ENCODE assay signal across 12 cellular contexts in genomic region chr4:6309755-6310154, GRCh38. TPM values are rescaled to one million over a fixed set of nuclear protein-coding genes. Genes with fewer than 3 reads are reported as not detected.
DNase-seq lines count a peak whose midpoint lies in the region; ATAC-seq and TF ChIP-seq lines count a peak whose summit lies in the region.
"Had no signal": no experiment of that assay in that cellular context is flagged by ENCODE, and none has a peak within 500 bp of the region (broad histone marks: within the 10 kb centered on the region; RNA-seq: fewer than 3 reads in every experiment).

No MANE protein-coding gene starts in this region.

- H3K27me3 ChIP-seq in WERI-Rb-1 (ENCODE audit: insufficient read depth, low read depth, severe bottlenecking) (no peaks in the 10 kb centered on the region), smooth muscle cell (ENCODE audit: low read depth) (no peaks in the 10 kb centered on the region)

- H3K36me3 ChIP-seq in WERI-Rb-1 (no peaks in the 10 kb centered on the region; the same call in 1 of the 2 replicates), smooth muscle cell (ENCODE audit: low read depth) (no peaks in the 10 kb centered on the region)

- peak overlapping the region; percentile 62; the same call in 1 of the 2 replicates for H3K27ac ChIP-seq in WERI-Rb-1
- no peak overlapping the region for H3K27ac ChIP-seq in smooth muscle cell (ENCODE audit: low read depth)

- H3K4me3 Mint-ChIP-seq in activated T-cell treated with anti-CD3 and anti-CD28 coated beads, Interleukin-2, amount 50 U/mL, for 24 hours = peak overlapping the region; percentile 55

- TF ChIP-seq CTCF in WERI-Rb-1 (IDR thresholded peaks at IDR 0.05; ENCODE audit: low read depth, low read length) = no peak
- TF ChIP-seq CTCF in smooth muscle cell (IDR thresholded peaks at IDR 0.05; ENCODE audit: borderline replicate concordance, insufficient read depth, poor library complexity, severe bottlenecking) = no peak

- no peaks in the 10 kb centered on the region for H4K20me1 ChIP-seq in smooth muscle cell (ENCODE audit: low read depth)

- no peaks in the 10 kb centered on the region for H3K36me3 Mint-ChIP-seq in activated T-cell treated with anti-CD3 and anti-CD28 coated beads, Interleukin-2, amount 50 U/mL, for 24 hours (ENCODE audit: low read depth)

- H3K79me2 ChIP-seq in smooth muscle cell (ENCODE audit: low read depth) = no peaks in the 10 kb centered on the region

- H3F3A ChIP-seq in smooth muscle cell (ENCODE audit: low read depth) = no peaks in the 10 kb centered on the region

- no peak overlapping the region for H3K27ac Mint-ChIP-seq in activated T-cell treated with anti-CD3 and anti-CD28 coated beads, Interleukin-2, amount 50 U/mL, for 24 hours

- H3K27me3 Mint-ChIP-seq in activated T-cell treated with anti-CD3 and anti-CD28 coated beads, Interleukin-2, amount 50 U/mL, for 24 hours = peaks cover 64% of the 10 kb centered on the region

- H3K4me1 ChIP-seq in smooth muscle cell (ENCODE audit: low read depth) = no peaks in the 10 kb centered on the region

- no peak for DNase-seq in activated T-cell treated with anti-CD3 and anti-CD28 coated beads, Interleukin-2, amount 50 U/mL, for 24 hours
- DNase-seq in activated T-cell treated with anti-CD3 and anti-CD28 coated beads for 4 hours (no peak), WERI-Rb-1 (no peak), left kidney (ENCODE audit: low read depth, low spot score) (peak; percentile 55), smooth muscle cell (lab: John Stamatoyannopoulos, UW; ENCODE audit: unreplicated experiment) (no peak), 8988T (no peak), NCI-H446 treated with DMSO at 0.1 percent for 48 hours (lab: John Stamatoyannopoulos, UW) (no peak)
- DNase-seq: activated CD4-positive, CD25-positive, alpha-beta regulatory T cell; midbrain; NCI-H748 treated with DMSO at 0.1 percent for 48 hours; stimulated activated CD4-positive, alpha-beta T cell treated with anti-CD3 and anti-CD28 coated beads, Interleukin-12 subunit alpha, Interleukin-12 subunit beta, amount 100 ng/mL, for 4 hours had no signal

- peaks cover 4% of the 10 kb centered on the region for H3K9me3 Mint-ChIP-seq in activated T-cell treated with anti-CD3 and anti-CD28 coated beads, Interleukin-2, amount 50 U/mL, for 24 hours

- H3K9me3 ChIP-seq in WERI-Rb-1 (ENCODE audit: severe bottlenecking) (peaks cover 17% of the 10 kb centered on the region), smooth muscle cell (replicated peaks; ENCODE audit: low read depth) (no peaks in the 10 kb centered on the region)

- H3K4me3 ChIP-seq in WERI-Rb-1 (ENCODE audit: low read depth, low read length) (peak overlapping the region; percentile 45), smooth muscle cell (peak overlapping the region; percentile 63)

- H3K9ac ChIP-seq in smooth muscle cell (ENCODE audit: low read depth) = no peak overlapping the region

- H3K4me2 ChIP-seq in smooth muscle cell = peak overlapping the region; percentile 98

- ATAC-seq in GM21367 (IDR thresholded peaks at IDR 0.05; ENCODE audit: unreplicated experiment) = no peak

- 88% methylated on average over 8 of the region's 8 CpGs for WGBS in smooth muscle cell (ENCODE audit: low lambda C conversion rate)

- peaks cover 12% of the 10 kb centered on the region for H3K4me1 Mint-ChIP-seq in activated T-cell treated with anti-CD3 and anti-CD28 coated beads, Interleukin-2, amount 50 U/mL, for 24 hours (ENCODE audit: low read depth)

- peak overlapping the region; percentile 87 for H2AFZ ChIP-seq in smooth muscle cell (ENCODE audit: low read depth)

RNA-seq across cellular contexts. Expression of gene WFS1, which starts 40.1 kb away (rescaled TPM):
- total RNA-seq in smooth muscle cell = 25.3 and 30.2 TPM in 2 replicates
- 28.6 and 38.8 TPM in 2 replicates for polyA plus RNA-seq in smooth muscle cell
